1 cellular context compared by ENCODE assay signal in the genomic region with DNA sequence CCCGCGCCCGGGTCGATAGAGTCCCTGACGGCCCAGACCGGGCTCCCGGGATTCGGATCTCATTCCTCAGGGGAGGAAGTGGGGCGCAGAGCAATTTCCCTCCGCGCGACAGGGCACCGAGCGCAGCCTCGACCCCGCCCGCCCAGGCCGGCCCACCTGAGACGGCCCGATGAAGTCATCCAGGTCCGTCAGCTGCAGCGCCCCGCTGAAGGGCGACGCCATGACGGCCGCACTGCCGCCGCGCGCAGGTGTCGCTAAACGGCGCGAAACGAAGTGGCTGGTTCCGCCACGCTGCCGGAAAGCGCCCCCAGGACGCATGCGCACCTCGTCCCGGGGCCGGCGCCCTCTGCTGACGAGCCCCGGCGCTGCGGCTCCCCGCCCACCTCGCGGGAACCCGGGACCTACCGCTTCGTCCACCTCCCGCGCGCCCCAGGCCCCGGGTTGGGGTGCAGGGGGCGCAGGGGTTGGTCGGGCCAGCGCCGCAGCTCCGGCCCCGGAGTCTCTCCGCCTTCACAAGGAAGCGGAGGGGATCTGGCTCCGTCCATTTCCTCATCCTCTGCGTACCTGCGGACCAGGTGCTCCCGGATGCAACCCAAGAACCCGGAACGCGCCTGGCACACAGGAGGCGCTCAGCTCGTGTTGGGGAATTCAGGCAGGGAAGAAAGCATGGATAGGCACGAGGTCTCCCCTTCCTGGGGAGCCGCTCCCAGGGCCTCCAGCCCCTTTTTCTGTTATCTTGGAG.
TF ChIP-seq lines count a peak whose summit lies in the region.

A gene (minus strand): TSS at position 234 of the 742 bp plus-strand sequence. CDS start 12 bp downstream, at position 222.

TF ChIP-seq in GM12878, 131 proteins besides CTCF, POLR2A, EP300 and RAD21 (continued from another document and continues in another):
- TF ChIP-seq, protein P1, sequence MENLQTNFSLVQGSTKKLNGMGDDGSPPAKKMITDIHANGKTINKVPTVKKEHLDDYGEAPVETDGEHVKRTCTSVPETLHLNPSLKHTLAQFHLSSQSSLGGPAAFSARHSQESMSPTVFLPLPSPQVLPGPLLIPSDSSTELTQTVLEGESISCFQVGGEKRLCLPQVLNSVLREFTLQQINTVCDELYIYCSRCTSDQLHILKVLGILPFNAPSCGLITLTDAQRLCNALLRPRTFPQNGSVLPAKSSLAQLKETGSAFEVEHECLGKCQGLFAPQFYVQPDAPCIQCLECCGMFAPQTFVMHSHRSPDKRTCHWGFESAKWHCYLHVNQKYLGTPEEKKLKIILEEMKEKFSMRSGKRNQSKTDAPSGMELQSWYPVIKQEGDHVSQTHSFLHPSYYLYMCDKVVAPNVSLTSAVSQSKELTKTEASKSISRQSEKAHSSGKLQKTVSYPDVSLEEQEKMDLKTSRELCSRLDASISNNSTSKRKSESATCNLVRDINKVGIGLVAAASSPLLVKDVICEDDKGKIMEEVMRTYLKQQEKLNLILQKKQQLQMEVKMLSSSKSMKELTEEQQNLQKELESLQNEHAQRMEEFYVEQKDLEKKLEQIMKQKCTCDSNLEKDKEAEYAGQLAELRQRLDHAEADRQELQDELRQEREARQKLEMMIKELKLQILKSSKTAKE (IDR thresholded peaks at IDR 0.05; ENCODE audit: low read depth, poor library complexity, severe bottlenecking), result no peak
- TF ChIP-seq CHD2 (IDR thresholded peaks at IDR 0.05; ENCODE audit: borderline replicate concordance, low read depth, low read length) (peak; percentile 81), NFIC (IDR thresholded peaks at IDR 0.05; ENCODE audit: low read depth, low read length) (no peak), CBFB (IDR thresholded peaks at IDR 0.05; ENCODE audit: low read depth) (no peak), KAT2A (conservative IDR thresholded peaks at IDR 0.05; ENCODE audit: control insufficient read depth, low read depth, low read length) (no peak), STAT1 (conservative IDR thresholded peaks at IDR 0.05) (peak; percentile 72; the same call in 1 of the 2 replicates), EED (IDR thresholded peaks at IDR 0.05; ENCODE audit: low read depth) (no peak), ZZZ3 (IDR thresholded peaks at IDR 0.05; ENCODE audit: control insufficient read depth, insufficient read length, low read depth) (no peak), SRF (IDR thresholded peaks at IDR 0.05; ENCODE audit: low read depth in 2 of 2, low read length in 2 of 2) (peak in 1 of 2 experiments; percentile 68; a peak in 2 of 4 replicates), ZBED1 (IDR thresholded peaks at IDR 0.05; ENCODE audit: borderline replicate concordance) (no peak), FOS (IDR thresholded peaks at IDR 0.05; ENCODE audit: borderline replicate concordance, extremely low read depth, insufficient read length) (no peak), PML (IDR thresholded peaks at IDR 0.05; ENCODE audit: low read length) (no peak), HDGF (IDR thresholded peaks at IDR 0.05) (no peak), IKZF2 (IDR thresholded peaks at IDR 0.05) (no peak; a peak in 1 of 4 replicates), PAX8 (IDR thresholded peaks at IDR 0.05) (no peak), MYC (IDR thresholded peaks at IDR 0.05; ENCODE audit: insufficient read depth, insufficient read length, insufficient replicate concordance, low read length, severe bottlenecking) (peak; percentile 49), CREM (IDR thresholded peaks at IDR 0.05; ENCODE audit: low read depth) (peak; percentile 97), BCL11A (IDR thresholded peaks at IDR 0.05; ENCODE audit: low read depth, low read length) (no peak), ATF7 (IDR thresholded peaks at IDR 0.05; ENCODE audit: low read depth) (peak; percentile 81; the same call in 1 of the 2 replicates)
- TF ChIP-seq, protein P2, sequence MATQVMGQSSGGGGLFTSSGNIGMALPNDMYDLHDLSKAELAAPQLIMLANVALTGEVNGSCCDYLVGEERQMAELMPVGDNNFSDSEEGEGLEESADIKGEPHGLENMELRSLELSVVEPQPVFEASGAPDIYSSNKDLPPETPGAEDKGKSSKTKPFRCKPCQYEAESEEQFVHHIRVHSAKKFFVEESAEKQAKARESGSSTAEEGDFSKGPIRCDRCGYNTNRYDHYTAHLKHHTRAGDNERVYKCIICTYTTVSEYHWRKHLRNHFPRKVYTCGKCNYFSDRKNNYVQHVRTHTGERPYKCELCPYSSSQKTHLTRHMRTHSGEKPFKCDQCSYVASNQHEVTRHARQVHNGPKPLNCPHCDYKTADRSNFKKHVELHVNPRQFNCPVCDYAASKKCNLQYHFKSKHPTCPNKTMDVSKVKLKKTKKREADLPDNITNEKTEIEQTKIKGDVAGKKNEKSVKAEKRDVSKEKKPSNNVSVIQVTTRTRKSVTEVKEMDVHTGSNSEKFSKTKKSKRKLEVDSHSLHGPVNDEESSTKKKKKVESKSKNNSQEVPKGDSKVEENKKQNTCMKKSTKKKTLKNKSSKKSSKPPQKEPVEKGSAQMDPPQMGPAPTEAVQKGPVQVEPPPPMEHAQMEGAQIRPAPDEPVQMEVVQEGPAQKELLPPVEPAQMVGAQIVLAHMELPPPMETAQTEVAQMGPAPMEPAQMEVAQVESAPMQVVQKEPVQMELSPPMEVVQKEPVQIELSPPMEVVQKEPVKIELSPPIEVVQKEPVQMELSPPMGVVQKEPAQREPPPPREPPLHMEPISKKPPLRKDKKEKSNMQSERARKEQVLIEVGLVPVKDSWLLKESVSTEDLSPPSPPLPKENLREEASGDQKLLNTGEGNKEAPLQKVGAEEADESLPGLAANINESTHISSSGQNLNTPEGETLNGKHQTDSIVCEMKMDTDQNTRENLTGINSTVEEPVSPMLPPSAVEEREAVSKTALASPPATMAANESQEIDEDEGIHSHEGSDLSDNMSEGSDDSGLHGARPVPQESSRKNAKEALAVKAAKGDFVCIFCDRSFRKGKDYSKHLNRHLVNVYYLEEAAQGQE (IDR thresholded peaks at IDR 0.05; ENCODE audit: low read depth, low read length), result no peak
- TF ChIP-seq, protein P3, sequence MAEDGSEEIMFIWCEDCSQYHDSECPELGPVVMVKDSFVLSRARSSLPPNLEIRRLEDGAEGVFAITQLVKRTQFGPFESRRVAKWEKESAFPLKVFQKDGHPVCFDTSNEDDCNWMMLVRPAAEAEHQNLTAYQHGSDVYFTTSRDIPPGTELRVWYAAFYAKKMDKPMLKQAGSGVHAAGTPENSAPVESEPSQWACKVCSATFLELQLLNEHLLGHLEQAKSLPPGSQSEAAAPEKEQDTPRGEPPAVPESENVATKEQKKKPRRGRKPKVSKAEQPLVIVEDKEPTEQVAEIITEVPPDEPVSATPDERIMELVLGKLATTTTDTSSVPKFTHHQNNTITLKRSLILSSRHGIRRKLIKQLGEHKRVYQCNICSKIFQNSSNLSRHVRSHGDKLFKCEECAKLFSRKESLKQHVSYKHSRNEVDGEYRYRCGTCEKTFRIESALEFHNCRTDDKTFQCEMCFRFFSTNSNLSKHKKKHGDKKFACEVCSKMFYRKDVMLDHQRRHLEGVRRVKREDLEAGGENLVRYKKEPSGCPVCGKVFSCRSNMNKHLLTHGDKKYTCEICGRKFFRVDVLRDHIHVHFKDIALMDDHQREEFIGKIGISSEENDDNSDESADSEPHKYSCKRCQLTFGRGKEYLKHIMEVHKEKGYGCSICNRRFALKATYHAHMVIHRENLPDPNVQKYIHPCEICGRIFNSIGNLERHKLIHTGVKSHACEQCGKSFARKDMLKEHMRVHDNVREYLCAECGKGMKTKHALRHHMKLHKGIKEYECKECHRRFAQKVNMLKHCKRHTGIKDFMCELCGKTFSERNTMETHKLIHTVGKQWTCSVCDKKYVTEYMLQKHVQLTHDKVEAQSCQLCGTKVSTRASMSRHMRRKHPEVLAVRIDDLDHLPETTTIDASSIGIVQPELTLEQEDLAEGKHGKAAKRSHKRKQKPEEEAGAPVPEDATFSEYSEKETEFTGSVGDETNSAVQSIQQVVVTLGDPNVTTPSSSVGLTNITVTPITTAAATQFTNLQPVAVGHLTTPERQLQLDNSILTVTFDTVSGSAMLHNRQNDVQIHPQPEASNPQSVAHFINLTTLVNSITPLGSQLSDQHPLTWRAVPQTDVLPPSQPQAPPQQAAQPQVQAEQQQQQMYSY (CRISPR knock-in tag; IDR thresholded peaks at IDR 0.05), result no peak
- TF ChIP-seq, protein P4, sequence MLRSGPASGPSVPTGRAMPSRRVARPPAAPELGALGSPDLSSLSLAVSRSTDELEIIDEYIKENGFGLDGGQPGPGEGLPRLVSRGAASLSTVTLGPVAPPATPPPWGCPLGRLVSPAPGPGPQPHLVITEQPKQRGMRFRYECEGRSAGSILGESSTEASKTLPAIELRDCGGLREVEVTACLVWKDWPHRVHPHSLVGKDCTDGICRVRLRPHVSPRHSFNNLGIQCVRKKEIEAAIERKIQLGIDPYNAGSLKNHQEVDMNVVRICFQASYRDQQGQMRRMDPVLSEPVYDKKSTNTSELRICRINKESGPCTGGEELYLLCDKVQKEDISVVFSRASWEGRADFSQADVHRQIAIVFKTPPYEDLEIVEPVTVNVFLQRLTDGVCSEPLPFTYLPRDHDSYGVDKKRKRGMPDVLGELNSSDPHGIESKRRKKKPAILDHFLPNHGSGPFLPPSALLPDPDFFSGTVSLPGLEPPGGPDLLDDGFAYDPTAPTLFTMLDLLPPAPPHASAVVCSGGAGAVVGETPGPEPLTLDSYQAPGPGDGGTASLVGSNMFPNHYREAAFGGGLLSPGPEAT (IDR thresholded peaks at IDR 0.05; ENCODE audit: low read depth), result peak; percentile 46; the same call in 1 of the 2 replicates
- TF ChIP-seq, protein P5, sequence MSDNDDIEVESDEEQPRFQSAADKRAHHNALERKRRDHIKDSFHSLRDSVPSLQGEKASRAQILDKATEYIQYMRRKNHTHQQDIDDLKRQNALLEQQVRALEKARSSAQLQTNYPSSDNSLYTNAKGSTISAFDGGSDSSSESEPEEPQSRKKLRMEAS (IDR thresholded peaks at IDR 0.05; ENCODE audit: low read depth, low read length), result peak; percentile 75
- TF ChIP-seq, protein P6, sequence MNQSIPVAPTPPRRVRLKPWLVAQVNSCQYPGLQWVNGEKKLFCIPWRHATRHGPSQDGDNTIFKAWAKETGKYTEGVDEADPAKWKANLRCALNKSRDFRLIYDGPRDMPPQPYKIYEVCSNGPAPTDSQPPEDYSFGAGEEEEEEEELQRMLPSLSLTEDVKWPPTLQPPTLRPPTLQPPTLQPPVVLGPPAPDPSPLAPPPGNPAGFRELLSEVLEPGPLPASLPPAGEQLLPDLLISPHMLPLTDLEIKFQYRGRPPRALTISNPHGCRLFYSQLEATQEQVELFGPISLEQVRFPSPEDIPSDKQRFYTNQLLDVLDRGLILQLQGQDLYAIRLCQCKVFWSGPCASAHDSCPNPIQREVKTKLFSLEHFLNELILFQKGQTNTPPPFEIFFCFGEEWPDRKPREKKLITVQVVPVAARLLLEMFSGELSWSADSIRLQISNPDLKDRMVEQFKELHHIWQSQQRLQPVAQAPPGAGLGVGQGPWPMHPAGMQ (IDR thresholded peaks at IDR 0.05; ENCODE audit: borderline replicate concordance), result no peak
- TF ChIP-seq, protein P7, sequence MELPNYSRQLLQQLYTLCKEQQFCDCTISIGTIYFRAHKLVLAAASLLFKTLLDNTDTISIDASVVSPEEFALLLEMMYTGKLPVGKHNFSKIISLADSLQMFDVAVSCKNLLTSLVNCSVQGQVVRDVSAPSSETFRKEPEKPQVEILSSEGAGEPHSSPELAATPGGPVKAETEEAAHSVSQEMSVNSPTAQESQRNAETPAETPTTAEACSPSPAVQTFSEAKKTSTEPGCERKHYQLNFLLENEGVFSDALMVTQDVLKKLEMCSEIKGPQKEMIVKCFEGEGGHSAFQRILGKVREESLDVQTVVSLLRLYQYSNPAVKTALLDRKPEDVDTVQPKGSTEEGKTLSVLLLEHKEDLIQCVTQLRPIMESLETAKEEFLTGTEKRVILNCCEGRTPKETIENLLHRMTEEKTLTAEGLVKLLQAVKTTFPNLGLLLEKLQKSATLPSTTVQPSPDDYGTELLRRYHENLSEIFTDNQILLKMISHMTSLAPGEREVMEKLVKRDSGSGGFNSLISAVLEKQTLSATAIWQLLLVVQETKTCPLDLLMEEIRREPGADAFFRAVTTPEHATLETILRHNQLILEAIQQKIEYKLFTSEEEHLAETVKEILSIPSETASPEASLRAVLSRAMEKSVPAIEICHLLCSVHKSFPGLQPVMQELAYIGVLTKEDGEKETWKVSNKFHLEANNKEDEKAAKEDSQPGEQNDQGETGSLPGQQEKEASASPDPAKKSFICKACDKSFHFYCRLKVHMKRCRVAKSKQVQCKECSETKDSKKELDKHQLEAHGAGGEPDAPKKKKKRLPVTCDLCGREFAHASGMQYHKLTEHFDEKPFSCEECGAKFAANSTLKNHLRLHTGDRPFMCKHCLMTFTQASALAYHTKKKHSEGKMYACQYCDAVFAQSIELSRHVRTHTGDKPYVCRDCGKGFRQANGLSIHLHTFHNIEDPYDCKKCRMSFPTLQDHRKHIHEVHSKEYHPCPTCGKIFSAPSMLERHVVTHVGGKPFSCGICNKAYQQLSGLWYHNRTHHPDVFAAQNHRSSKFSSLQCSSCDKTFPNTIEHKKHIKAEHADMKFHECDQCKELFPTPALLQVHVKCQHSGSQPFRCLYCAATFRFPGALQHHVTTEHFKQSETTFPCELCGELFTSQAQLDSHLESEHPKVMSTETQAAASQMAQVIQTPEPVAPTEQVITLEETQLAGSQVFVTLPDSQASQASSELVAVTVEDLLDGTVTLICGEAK (IDR thresholded peaks at IDR 0.05; ENCODE audit: borderline replicate concordance), result no peak
- TF ChIP-seq, protein P8, sequence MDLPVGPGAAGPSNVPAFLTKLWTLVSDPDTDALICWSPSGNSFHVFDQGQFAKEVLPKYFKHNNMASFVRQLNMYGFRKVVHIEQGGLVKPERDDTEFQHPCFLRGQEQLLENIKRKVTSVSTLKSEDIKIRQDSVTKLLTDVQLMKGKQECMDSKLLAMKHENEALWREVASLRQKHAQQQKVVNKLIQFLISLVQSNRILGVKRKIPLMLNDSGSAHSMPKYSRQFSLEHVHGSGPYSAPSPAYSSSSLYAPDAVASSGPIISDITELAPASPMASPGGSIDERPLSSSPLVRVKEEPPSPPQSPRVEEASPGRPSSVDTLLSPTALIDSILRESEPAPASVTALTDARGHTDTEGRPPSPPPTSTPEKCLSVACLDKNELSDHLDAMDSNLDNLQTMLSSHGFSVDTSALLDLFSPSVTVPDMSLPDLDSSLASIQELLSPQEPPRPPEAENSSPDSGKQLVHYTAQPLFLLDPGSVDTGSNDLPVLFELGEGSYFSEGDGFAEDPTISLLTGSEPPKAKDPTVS (IDR thresholded peaks at IDR 0.05; ENCODE audit: low read depth, low read length), result peak; percentile 91
- TF ChIP-seq, protein P9, sequence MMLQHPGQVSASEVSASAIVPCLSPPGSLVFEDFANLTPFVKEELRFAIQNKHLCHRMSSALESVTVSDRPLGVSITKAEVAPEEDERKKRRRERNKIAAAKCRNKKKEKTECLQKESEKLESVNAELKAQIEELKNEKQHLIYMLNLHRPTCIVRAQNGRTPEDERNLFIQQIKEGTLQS (IDR thresholded peaks at IDR 0.05; ENCODE audit: borderline replicate concordance, extremely low read depth, low read depth, low read length), result peak; percentile 99
- TF ChIP-seq, protein P10, sequence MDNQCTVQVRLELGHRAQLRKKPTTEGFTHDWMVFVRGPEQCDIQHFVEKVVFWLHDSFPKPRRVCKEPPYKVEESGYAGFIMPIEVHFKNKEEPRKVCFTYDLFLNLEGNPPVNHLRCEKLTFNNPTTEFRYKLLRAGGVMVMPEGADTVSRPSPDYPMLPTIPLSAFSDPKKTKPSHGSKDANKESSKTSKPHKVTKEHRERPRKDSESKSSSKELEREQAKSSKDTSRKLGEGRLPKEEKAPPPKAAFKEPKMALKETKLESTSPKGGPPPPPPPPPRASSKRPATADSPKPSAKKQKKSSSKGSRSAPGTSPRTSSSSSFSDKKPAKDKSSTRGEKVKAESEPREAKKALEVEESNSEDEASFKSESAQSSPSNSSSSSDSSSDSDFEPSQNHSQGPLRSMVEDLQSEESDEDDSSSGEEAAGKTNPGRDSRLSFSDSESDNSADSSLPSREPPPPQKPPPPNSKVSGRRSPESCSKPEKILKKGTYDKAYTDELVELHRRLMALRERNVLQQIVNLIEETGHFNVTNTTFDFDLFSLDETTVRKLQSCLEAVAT (IDR thresholded peaks at IDR 0.05), result no peak
